In the genomic region with DNA sequence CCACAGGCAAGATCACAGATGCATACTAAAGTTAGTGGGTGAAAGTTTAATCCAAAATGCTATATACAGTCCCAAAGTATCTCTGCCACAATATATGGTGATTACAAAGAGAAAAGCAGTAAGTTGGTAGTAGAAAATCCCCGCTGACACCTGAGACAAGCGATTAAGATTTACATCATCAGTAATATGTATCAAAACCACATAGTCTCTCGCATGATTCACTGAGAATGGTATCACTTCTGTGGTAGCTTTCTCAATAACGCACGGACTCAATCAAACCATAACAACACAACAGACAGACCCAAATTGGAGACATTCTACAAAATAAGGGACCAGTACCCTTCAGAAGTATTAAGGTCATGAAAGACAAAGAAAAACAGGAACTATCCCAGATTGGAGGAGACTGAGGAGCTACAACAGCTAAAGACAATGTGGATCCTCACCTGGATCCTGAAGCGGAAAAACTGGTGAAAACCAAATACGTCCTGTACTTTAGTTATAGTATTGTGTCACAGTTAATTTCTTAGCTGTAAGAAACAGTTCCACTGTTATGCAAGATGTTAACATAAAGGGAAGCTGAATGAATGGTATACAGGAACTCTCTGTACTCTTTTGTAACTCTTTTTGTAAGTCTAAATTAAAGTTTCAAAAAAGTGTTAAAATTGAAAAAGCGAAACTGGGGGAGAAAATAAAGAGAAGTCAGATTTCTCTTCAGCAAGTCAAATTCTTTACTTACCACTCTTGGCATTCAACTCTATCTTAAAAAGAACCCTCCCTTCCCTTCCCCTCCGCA, we compare ENCODE assay signal across 14 cellular contexts. TPM values are rescaled to one million over a fixed set of nuclear protein-coding genes. Genes with fewer than 3 reads are reported as not detected.
DNase-seq lines count a peak whose midpoint lies in the region; ATAC-seq, FAIRE-seq and TF ChIP-seq lines count a peak whose summit lies in the region.
"Had no signal": no experiment of that assay in that cellular context is flagged by ENCODE, and none has a peak within 500 bp of the region (broad histone marks: within the 10 kb centered on the region; RNA-seq: fewer than 3 reads in every experiment).

No MANE protein-coding gene starts in this region.

- H3K27me3 Mint-ChIP-seq in astrocyte (ENCODE audit: low read depth, unreplicated experiment): no peaks in the 10 kb centered on the region
- no peaks in the 10 kb centered on the region for H3K27me3 Mint-ChIP-seq in naive thymus-derived CD4-positive, alpha-beta T cell
- H3K27me3 Mint-ChIP-seq: brain had no signal

- DNase-seq in EL: peak; percentile 29
- DNase-seq in Kasumi-1 (lab: John Stamatoyannopoulos, UW): peak; percentile 27 to 30
- DNase-seq in astrocyte (ENCODE audit: low read depth): peak; percentile 61
- DNase-seq in naive thymus-derived CD4-positive, alpha-beta T cell: no peak
- DNase-seq in NCI-H2081 treated with DMSO at 0.1 percent for 48 hours (lab: John Stamatoyannopoulos, UW): no peak
- no peak for DNase-seq in sigmoid colon
- no peak for DNase-seq in D341Med (ENCODE audit: low spot score)
- no peak for DNase-seq in RCC 7860 (ENCODE audit: low spot score)
- DNase-seq: DMS153, heart right ventricle, NCI-H69 had no signal

- H3K9me3 ChIP-seq in astrocyte (ENCODE audit: insufficient read depth, low read depth, low read length) (no peaks in the 10 kb centered on the region), sigmoid colon (no peaks in the 10 kb centered on the region)
- no peaks in the 10 kb centered on the region for H3K9me3 ChIP-seq in naive thymus-derived CD4-positive, alpha-beta T cell (ENCODE audit: control insufficient read depth in 2 of 3, low read length in 3 of 3)
- H3K9me3 ChIP-seq: heart right ventricle had no signal

- no peak for TF ChIP-seq CTCF in astrocyte (IDR thresholded peaks at IDR 0.05; ENCODE audit: insufficient read depth, low read depth, low read length)
- TF ChIP-seq CTCF in sigmoid colon (IDR thresholded peaks at IDR 0.05): no peak

- H3K4me3 Mint-ChIP-seq in astrocyte (ENCODE audit: unreplicated experiment): no peak overlapping the region
- H3K4me3 Mint-ChIP-seq in naive thymus-derived CD4-positive, alpha-beta T cell: no peak overlapping the region
- H3K4me3 Mint-ChIP-seq: brain, nephron had no signal

- no peak overlapping the region for H3K4me2 ChIP-seq in astrocyte (ENCODE audit: low read length)

- FAIRE-seq in astrocyte (lab: Jason Lieb, UNC) (no peak), RCC 7860 (lab: Jason Lieb, UNC) (no peak)
- FAIRE-seq: K562 had no signal

- H3K9ac ChIP-seq in astrocyte (ENCODE audit: low read length): no peak overlapping the region

- H3K9me3 Mint-ChIP-seq in astrocyte (ENCODE audit: unreplicated experiment): no peaks in the 10 kb centered on the region
- no peaks in the 10 kb centered on the region for H3K9me3 Mint-ChIP-seq in naive thymus-derived CD4-positive, alpha-beta T cell
- H3K9me3 Mint-ChIP-seq: brain, nephron had no signal

- H3K27ac ChIP-seq in astrocyte (ENCODE audit: low read depth, low read length) (no peak overlapping the region), sigmoid colon (peak overlapping the region in 2 of 4 donors; percentile 11 to 35)
- no peak overlapping the region for H3K27ac ChIP-seq in naive thymus-derived CD4-positive, alpha-beta T cell (ENCODE audit: low read depth, low read length)

- no peak for TF ChIP-seq POLR2A in sigmoid colon (IDR thresholded peaks at IDR 0.05)

- H3K36me3 Mint-ChIP-seq in astrocyte (ENCODE audit: low read depth, unreplicated experiment): peaks cover 11% of the 10 kb centered on the region
- H3K36me3 Mint-ChIP-seq in naive thymus-derived CD4-positive, alpha-beta T cell: peaks cover 8 to 45% (median 18%) of the 10 kb centered on the region in 5 donors

- no peak overlapping the region for H3K27ac Mint-ChIP-seq in astrocyte (ENCODE audit: unreplicated experiment)
- peak overlapping the region in 4 of 9 donors; percentile 12 to 69 (median 30) for H3K27ac Mint-ChIP-seq in naive thymus-derived CD4-positive, alpha-beta T cell
- H3K27ac Mint-ChIP-seq: brain had no signal

- H3K4me1 Mint-ChIP-seq in astrocyte (ENCODE audit: low read depth, unreplicated experiment): peaks cover 20% of the 10 kb centered on the region
- H3K4me1 Mint-ChIP-seq in naive thymus-derived CD4-positive, alpha-beta T cell: peaks cover 0 to 10% (median 5%) of the 10 kb centered on the region in 7 donors
- H3K4me1 Mint-ChIP-seq: brain had no signal

- H3K27me3 ChIP-seq in astrocyte (ENCODE audit: insufficient read depth, low read length) (no peaks in the 10 kb centered on the region), sigmoid colon (no peaks in the 10 kb centered on the region)
- no peaks in the 10 kb centered on the region for H3K27me3 ChIP-seq in naive thymus-derived CD4-positive, alpha-beta T cell (ENCODE audit: control insufficient read depth in 2 of 2, insufficient read depth in 2 of 2, low read length in 2 of 2)
- H3K27me3 ChIP-seq: heart right ventricle had no signal

- H3K79me2 ChIP-seq in astrocyte (ENCODE audit: insufficient read depth, low read length): peaks cover 11% of the 10 kb centered on the region

- POLR2A ChIA-PET in naive thymus-derived CD4-positive, alpha-beta T cell (lab: Charles Lee): no interaction called here

- H3K36me3 ChIP-seq in astrocyte (ENCODE audit: insufficient read depth, low read length): peaks cover 22% of the 10 kb centered on the region
- H3K36me3 ChIP-seq in naive thymus-derived CD4-positive, alpha-beta T cell (ENCODE audit: control insufficient read depth in 2 of 3, insufficient read depth in 3 of 3, low read length in 3 of 3): peaks cover 0 to 28% (median 0%) of the 10 kb centered on the region in 3 experiments
- peaks cover 0 to 45% (median 5%) of the 10 kb centered on the region in 4 donors for H3K36me3 ChIP-seq in sigmoid colon

- H2AFZ ChIP-seq in astrocyte (ENCODE audit: low read depth, low read length): no peak overlapping the region

- CTCF ChIA-PET in naive thymus-derived CD4-positive, alpha-beta T cell (lab: Charles Lee): no interaction called here

- intact Hi-C loops in naive thymus-derived CD4-positive, alpha-beta T cell (cut with micrococcal nuclease): loop anchor here (5.0 to 10.0 kb wide), 2 partner anchors 139 to 142 kb away; a partner anchor contains a TSS
- intact Hi-C loops in sigmoid colon (cut with DNase I): no loop called here

- WGBS in sigmoid colon, 2 donors: 78 to 89% methylated on average over 9 of the region's 9 CpGs

- ATAC-seq in naive thymus-derived CD4-positive, alpha-beta T cell: peak; percentile 73
- ATAC-seq: K562 had no signal

- H3K4me3 ChIP-seq in astrocyte (ENCODE audit: insufficient read depth, low read depth, low read length) (no peak overlapping the region), sigmoid colon (no peak overlapping the region)
- H3K4me3 ChIP-seq in naive thymus-derived CD4-positive, alpha-beta T cell (ENCODE audit: low read length): no peak overlapping the region
- H3K4me3 ChIP-seq: heart right ventricle, K562 had no signal

- TF ChIP-seq EP300 in sigmoid colon (IDR thresholded peaks at IDR 0.05): peak in 2 of 4 donors; percentile 29 to 76

- H4K20me1 ChIP-seq in astrocyte (ENCODE audit: insufficient read depth, low read length): peaks cover 33% of the 10 kb centered on the region

- H3K4me1 ChIP-seq in astrocyte (ENCODE audit: insufficient read depth, low read length) (peaks cover 13% of the 10 kb centered on the region), sigmoid colon (no peaks in the 10 kb centered on the region)
- no peaks in the 10 kb centered on the region for H3K4me1 ChIP-seq in naive thymus-derived CD4-positive, alpha-beta T cell (ENCODE audit: control insufficient read depth in 2 of 2, insufficient read depth in 2 of 2, low read length in 2 of 2)

RNA-seq across cellular contexts. Expression of a gene that starts 51.0 kb away (rescaled TPM):
- total RNA-seq in astrocyte: 51.2 and 55.9 TPM in 2 replicates
- total RNA-seq in naive thymus-derived CD4-positive, alpha-beta T cell: 10 to 100 TPM; 19.0 to 58.1 (median 25.7) TPM
- 10 to 100 TPM; 11.6 to 12.7 TPM for polyA plus RNA-seq in naive thymus-derived CD4-positive, alpha-beta T cell
- total RNA-seq in sigmoid colon: 10 to 100 TPM; 12.4 to 16.5 (median 15.5) TPM
- 10 to 100 TPM in 1 of 3 donors, 1 to 10 TPM in 2; 2.8 to 27.6 (median 3.0) TPM for polyA plus RNA-seq in sigmoid colon

Comparison
In these comparisons a context has a peak if more than half of its experiments do, and no peak if none do; other contexts are left out.
1. DNase-seq: peak in EL (single experiment), Kasumi-1 (2 of 2) and astrocyte (single experiment); none in naive thymus-derived CD4-positive, alpha-beta T cell (0 of 9), NCI-H2081 treated with DMSO at 0.1 percent for 48 hours (single experiment), sigmoid colon (single experiment), D341Med (single experiment) and RCC 7860 (single experiment).